Comparison of ENCODE assay signal across 17 cellular contexts in the genomic region with DNA sequence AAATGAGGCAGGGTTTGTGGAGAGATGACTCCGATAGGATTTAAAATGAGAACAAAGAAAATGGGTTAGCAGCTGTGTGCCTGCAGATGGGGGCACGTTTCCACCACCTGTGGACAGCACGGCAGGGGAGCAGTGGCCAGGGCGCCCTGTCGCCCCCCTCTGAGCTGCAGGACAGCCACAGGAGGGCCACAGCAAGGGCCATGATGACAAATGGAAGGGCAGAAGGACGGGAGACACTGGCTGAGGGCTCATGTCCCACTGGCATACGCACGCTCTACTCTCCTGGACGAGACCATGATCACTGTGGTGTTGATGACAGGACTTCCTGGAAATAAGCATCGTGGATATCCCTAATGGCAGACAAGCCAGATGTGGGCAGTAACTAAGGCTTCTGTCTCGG.
DNase-seq lines count a peak whose midpoint lies in the region; ATAC-seq and TF ChIP-seq lines count a peak whose summit lies in the region.
"Had no signal": no experiment of that assay in that cellular context is flagged by ENCODE, and none has a peak within 500 bp of the region (broad histone marks: within the 10 kb centered on the region; RNA-seq: fewer than 3 reads in every experiment).

No MANE protein-coding gene starts in this region.

- in situ Hi-C loops in transverse colon (cut with MboI; ENCODE audit: low pct_ligation_motif_present in 1 of 4, low pct_unique_long_range_greater_than_20kb in 1 of 4, low sequenced_read_pairs in 3 of 4), result no loop called here

- intact Hi-C loops in heart right ventricle (cut with DNase I) (no loop called here), Right ventricle myocardium superior (cut with DNase I) (no loop called here), natural killer cell (cut with micrococcal nuclease) (no loop called here), transverse colon (cut with DNase I; ENCODE audit: low total_unique reads) (no loop called here), thyroid gland (cut with DNase I) (no loop called here)
- intact Hi-C loops in dendritic cell treated with granulocyte-macrophage colony-stimulating factor and Interleukin-4, amounts not matched to agents 40 ng/mL and 50 ng/mL, for 4 days (cut with micrococcal nuclease), result no loop called here

- H3K36me3 ChIP-seq in heart right ventricle (peaks cover 0 to 44% (median 0%) of the 10 kb centered on the region in 9 donors), transverse colon (no peaks in the 10 kb centered on the region), thyroid gland (no peaks in the 10 kb centered on the region)
- H3K36me3 ChIP-seq: uterus had no signal

- TF ChIP-seq CTCF in heart right ventricle (IDR thresholded peaks at IDR 0.05), result no peak
- no peak for TF ChIP-seq CTCF in natural killer cell (IDR thresholded peaks at IDR 0.05)
- no peak for TF ChIP-seq CTCF in transverse colon (IDR thresholded peaks at IDR 0.05)
- TF ChIP-seq CTCF in thyroid gland (IDR thresholded peaks at IDR 0.05), result no peak

- no peak for TF ChIP-seq EP300 in transverse colon (IDR thresholded peaks at IDR 0.05; ENCODE audit: low read depth)

- H3K4me1 ChIP-seq in heart right ventricle (peaks cover 0 to 32% (median 10%) of the 10 kb centered on the region in 9 donors), transverse colon (peaks cover 0 to 6% (median 1%) of the 10 kb centered on the region in 4 donors), thyroid gland (no peaks in the 10 kb centered on the region)
- H3K4me1 ChIP-seq: uterus had no signal

- DNase-seq in heart right ventricle, result no peak
- no peak for DNase-seq in Right ventricle myocardium superior
- no peak for DNase-seq in natural killer cell
- no peak for DNase-seq in transverse colon
- DNase-seq in AG08395 (ENCODE audit: low spot score), result no peak
- DNase-seq in thyroid gland, result no peak
- no peak for DNase-seq in NCI-H1930 (lab: John Stamatoyannopoulos, UW)
- DNase-seq: activated CD8-positive, alpha-beta T cell treated with anti-CD3 and anti-CD28 coated beads, Interleukin-2, amount 10 ng/mL, durations not matched to agents 7 days and 5 days; activated effector memory CD4-positive, alpha-beta T cell treated with Interleukin-2 at 50 U/mL for 16 hours; GOT3; naive B cell; NCI-H774; stimulated activated CD4-positive, alpha-beta T cell treated with anti-CD3 and anti-CD28 coated beads, Interleukin-2, amount 100 ng/mL, for 24 hours; uterus had no signal

- H3K27me3 ChIP-seq in heart right ventricle (no peaks in the 10 kb centered on the region), transverse colon (no peaks in the 10 kb centered on the region), thyroid gland (no peaks in the 10 kb centered on the region)
- H3K27me3 ChIP-seq: uterus had no signal

- no peak overlapping the region for H3K4me3 ChIP-seq in heart right ventricle
- H3K4me3 ChIP-seq in transverse colon, result no peak overlapping the region
- no peak overlapping the region for H3K4me3 ChIP-seq in thyroid gland (replicated peaks in 1 of 3)
- H3K4me3 ChIP-seq: GM12878, uterus had no signal

- WGBS in heart right ventricle, 2 donors, result 89 to 91% methylated on average over 11 of the region's 11 CpGs
- 94 to 100% methylated on average over 3 to 11 of the region's 11 CpGs for WGBS in transverse colon (ENCODE audit: low coverage in 1 of 2), 2 donors
- 96% methylated on average over 11 of the region's 11 CpGs for WGBS in thyroid gland, 2 donors

- H3K36me3 Mint-ChIP-seq in dendritic cell treated with granulocyte-macrophage colony-stimulating factor and Interleukin-4, amounts not matched to agents 40 ng/mL and 50 ng/mL, for 4 days (ENCODE audit: low read depth), result peaks cover 55% of the 10 kb centered on the region
- H3K36me3 Mint-ChIP-seq in natural killer cell, result no peaks in the 10 kb centered on the region

- H3K9me3 Mint-ChIP-seq in dendritic cell treated with granulocyte-macrophage colony-stimulating factor and Interleukin-4, amounts not matched to agents 40 ng/mL and 50 ng/mL, for 4 days, result no peaks in the 10 kb centered on the region
- no peaks in the 10 kb centered on the region for H3K9me3 Mint-ChIP-seq in natural killer cell
- H3K9me3 Mint-ChIP-seq: naive B cell had no signal

- peaks cover 20% of the 10 kb centered on the region for H3K4me1 Mint-ChIP-seq in dendritic cell treated with granulocyte-macrophage colony-stimulating factor and Interleukin-4, amounts not matched to agents 40 ng/mL and 50 ng/mL, for 4 days (ENCODE audit: low read depth)
- peaks cover 13 to 19% of the 10 kb centered on the region in 2 donors for H3K4me1 Mint-ChIP-seq in natural killer cell

- no peak for TF ChIP-seq POLR2A in transverse colon (IDR thresholded peaks at IDR 0.05)
- TF ChIP-seq POLR2A in thyroid gland (IDR thresholded peaks at IDR 0.05), result no peak

- ATAC-seq in heart right ventricle (no peak), Right ventricle myocardium superior (ENCODE audit: poor library complexity) (no peak), natural killer cell (no peak)
- ATAC-seq: activated CD8-positive, alpha-beta T cell treated with anti-CD3 and anti-CD28 coated beads, Interleukin-2, amount 10 ng/mL, durations not matched to agents 7 days and 5 days; GM12878; Panc1 had no signal

- no peaks in the 10 kb centered on the region for H3K9me3 ChIP-seq in heart right ventricle
- no peaks in the 10 kb centered on the region for H3K9me3 ChIP-seq in transverse colon
- H3K9me3 ChIP-seq in thyroid gland, result no peaks in the 10 kb centered on the region
- H3K9me3 ChIP-seq: uterus had no signal

- peak overlapping the region; percentile 91 for H3K27ac Mint-ChIP-seq in dendritic cell treated with granulocyte-macrophage colony-stimulating factor and Interleukin-4, amounts not matched to agents 40 ng/mL and 50 ng/mL, for 4 days
- H3K27ac Mint-ChIP-seq in natural killer cell, result peak overlapping the region; percentile 80 to 93
- H3K27ac Mint-ChIP-seq: activated CD8-positive, alpha-beta T cell treated with anti-CD3 and anti-CD28 coated beads, Interleukin-2, amount 10 ng/mL, durations not matched to agents 7 days and 5 days had no signal

- no peaks in the 10 kb centered on the region for H3K27me3 Mint-ChIP-seq in dendritic cell treated with granulocyte-macrophage colony-stimulating factor and Interleukin-4, amounts not matched to agents 40 ng/mL and 50 ng/mL, for 4 days
- no peaks in the 10 kb centered on the region for H3K27me3 Mint-ChIP-seq in natural killer cell (ENCODE audit: low read depth in 2 of 2)
- H3K27me3 Mint-ChIP-seq: naive B cell had no signal

- H3K27ac ChIP-seq in heart right ventricle, result peak overlapping the region in 8 of 10 donors; percentile 45 to 84 (median 67)
- H3K27ac ChIP-seq in transverse colon, result peak overlapping the region; percentile 50 to 81 (median 69)
- peak overlapping the region in 1 of 3 donors; percentile 3 for H3K27ac ChIP-seq in thyroid gland

- H3K4me3 Mint-ChIP-seq in dendritic cell treated with granulocyte-macrophage colony-stimulating factor and Interleukin-4, amounts not matched to agents 40 ng/mL and 50 ng/mL, for 4 days, result no peak overlapping the region
- H3K4me3 Mint-ChIP-seq in natural killer cell, result no peak overlapping the region
- H3K4me3 Mint-ChIP-seq: activated CD8-positive, alpha-beta T cell treated with anti-CD3 and anti-CD28 coated beads, Interleukin-2, amount 10 ng/mL, durations not matched to agents 7 days and 5 days had no signal
